Comparison of ENCODE assay signal across 13 cellular contexts in the genomic region with DNA sequence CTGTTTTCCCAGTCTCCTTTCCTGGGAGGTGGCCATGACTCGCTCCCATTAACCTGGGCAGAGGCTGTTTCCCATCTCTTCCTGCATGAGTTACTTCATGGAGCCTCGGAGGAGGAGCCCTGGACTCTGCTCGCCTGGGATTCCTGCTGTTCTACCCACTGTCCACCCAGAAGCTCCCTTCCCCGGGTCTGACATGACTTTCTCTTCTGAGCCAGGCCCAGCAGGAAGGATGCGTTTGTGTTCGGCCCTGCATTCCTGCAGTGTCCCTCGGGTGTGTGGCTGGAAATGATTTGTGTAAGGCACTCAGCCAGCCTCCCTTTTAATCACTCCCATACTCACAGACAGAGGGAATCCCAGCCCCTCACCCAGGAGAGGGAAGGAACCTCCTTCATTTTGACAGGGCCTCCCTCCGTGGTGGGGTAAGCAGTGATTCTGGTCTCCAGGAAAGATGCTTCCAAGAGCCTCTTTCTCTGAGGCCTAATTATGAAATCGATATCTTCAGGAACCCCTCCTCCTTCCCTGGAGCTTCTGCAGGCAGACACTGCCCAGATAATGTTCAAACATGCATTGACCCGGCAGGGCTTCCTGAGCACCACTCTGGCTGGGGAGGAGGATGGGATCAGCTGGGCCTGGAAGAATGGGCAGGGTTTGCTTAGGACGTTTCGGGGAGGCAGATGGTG. TPM values are rescaled to one million over a fixed set of nuclear protein-coding genes. Genes with fewer than 3 reads are reported as not detected.
A peak's percentile ranks its signal among the peaks of the same experiment; 100 is the strongest.
DNase-seq lines count a peak whose midpoint lies in the region; ATAC-seq and TF ChIP-seq lines count a peak whose summit lies in the region.
"Had no signal": no experiment of that assay in that cellular context is flagged by ENCODE, and none has a peak within 500 bp of the region (broad histone marks: within the 10 kb centered on the region; RNA-seq: fewer than 3 reads in every experiment).

No MANE protein-coding gene starts in this region.

- peak overlapping the region; percentile 9 for H2AFZ ChIP-seq in neuron (ENCODE audit: low read depth, low read length)

- no peaks in the 10 kb centered on the region for H3K27me3 Mint-ChIP-seq in activated naive CD8-positive, alpha-beta T cell treated with anti-CD3 and anti-CD28 coated beads for 36 hours

- H3K4me1 Mint-ChIP-seq in activated naive CD8-positive, alpha-beta T cell treated with anti-CD3 and anti-CD28 coated beads for 36 hours = no peaks in the 10 kb centered on the region
- H3K4me1 Mint-ChIP-seq: CD8-positive, alpha-beta memory T cell had no signal

- no peak overlapping the region for H3K4me3 ChIP-seq in RWPE2 (ENCODE audit: severe bottlenecking)
- no peak overlapping the region for H3K4me3 ChIP-seq in neuron (ENCODE audit: low read length)
- H3K4me3 ChIP-seq: esophagus muscularis mucosa, Peyer's patch had no signal

- H3K4me3 Mint-ChIP-seq in activated naive CD8-positive, alpha-beta T cell treated with anti-CD3 and anti-CD28 coated beads for 36 hours = no peak overlapping the region
- H3K4me3 Mint-ChIP-seq: CD8-positive, alpha-beta memory T cell had no signal

- H3K36me3 ChIP-seq in RWPE2 (ENCODE audit: low read depth) = no peaks in the 10 kb centered on the region
- H3K36me3 ChIP-seq in neuron (ENCODE audit: insufficient read depth, low read length) = no peaks in the 10 kb centered on the region
- H3K36me3 ChIP-seq: esophagus muscularis mucosa, Peyer's patch had no signal

- no peak for TF ChIP-seq CTCF in RWPE2 (IDR thresholded peaks at IDR 0.05; ENCODE audit: poor library complexity, severe bottlenecking)

- no peaks in the 10 kb centered on the region for H3K36me3 Mint-ChIP-seq in activated naive CD8-positive, alpha-beta T cell treated with anti-CD3 and anti-CD28 coated beads for 36 hours
- H3K36me3 Mint-ChIP-seq: CD8-positive, alpha-beta memory T cell had no signal

- peak; percentile 85 for DNase-seq in GM03348 (ENCODE audit: low spot score)
- no peak for DNase-seq in RWPE2 (ENCODE audit: low spot score)
- DNase-seq in fibroblast of the conjunctiva (ENCODE audit: low read depth) = peak; percentile 49
- DNase-seq in stimulated activated CD4-positive, alpha-beta T cell treated with anti-CD3 and anti-CD28 coated beads, Interleukin-2, amount 100 ng/mL, for 48 hours = no peak
- no peak for DNase-seq in NCI-H446 treated with DMSO at 0.1 percent for 48 hours (lab: John Stamatoyannopoulos, UW)
- no peak for DNase-seq in activated naive CD8-positive, alpha-beta T cell treated with anti-CD3 and anti-CD28 coated beads for 36 hours
- DNase-seq in amniotic stem cell (lab: John Stamatoyannopoulos, UW) = no peak
- DNase-seq: activated CD4-positive, alpha-beta T cell treated with anti-CD3 and anti-CD28 coated beads, Interleukin-2, amount 50 U/mL, for 48 hours; CD8-positive, alpha-beta memory T cell; midbrain had no signal

- no peaks in the 10 kb centered on the region for H3K27me3 ChIP-seq in RWPE2 (ENCODE audit: insufficient read depth, poor library complexity, severe bottlenecking)
- no peaks in the 10 kb centered on the region for H3K27me3 ChIP-seq in neuron (ENCODE audit: insufficient read depth, low read length)
- H3K27me3 ChIP-seq: esophagus muscularis mucosa, Peyer's patch had no signal

- H3K9me3 Mint-ChIP-seq in activated naive CD8-positive, alpha-beta T cell treated with anti-CD3 and anti-CD28 coated beads for 36 hours = no peaks in the 10 kb centered on the region
- H3K9me3 Mint-ChIP-seq: CD8-positive, alpha-beta memory T cell had no signal

- H3K4me1 ChIP-seq in RWPE2 (ENCODE audit: insufficient read depth, poor library complexity, severe bottlenecking) (peaks cover 6% of the 10 kb centered on the region), neuron (ENCODE audit: insufficient read depth, low read length) (peaks cover 11% of the 10 kb centered on the region)

- H3K27ac ChIP-seq in RWPE2 (ENCODE audit: poor library complexity, severe bottlenecking) = no peak overlapping the region
- H3K27ac ChIP-seq: esophagus muscularis mucosa, Peyer's patch had no signal

- no peak overlapping the region for H3K27ac Mint-ChIP-seq in activated naive CD8-positive, alpha-beta T cell treated with anti-CD3 and anti-CD28 coated beads for 36 hours
- H3K27ac Mint-ChIP-seq: CD8-positive, alpha-beta memory T cell had no signal

- no peaks in the 10 kb centered on the region for H3K9me3 ChIP-seq in RWPE2 (ENCODE audit: severe bottlenecking)
- H3K9me3 ChIP-seq in neuron (ENCODE audit: low read length) = no peaks in the 10 kb centered on the region
- H3K9me3 ChIP-seq: esophagus muscularis mucosa, Peyer's patch had no signal

- ATAC-seq in RWPE2 (ENCODE audit: low read depth) = peak; percentile 74

RNA-seq across cellular contexts. Expression of a gene that starts 41.6 kb away (rescaled TPM):
- total RNA-seq in activated naive CD8-positive, alpha-beta T cell treated with anti-CD3 and anti-CD28 coated beads for 36 hours = 10 to 100 TPM; 47.9 to 49.1 TPM

Comparison
In these comparisons a context has a peak if more than half of its experiments do, and no peak if none do; other contexts are left out.
1. DNase-seq: peak in GM03348 (single experiment) and fibroblast of the conjunctiva (single experiment); none in RWPE2 (single experiment), stimulated activated CD4-positive, alpha-beta T cell treated with anti-CD3 and anti-CD28 coated beads, Interleukin-2, amount 100 ng/mL, for 48 hours (0 of 2), NCI-H446 treated with DMSO at 0.1 percent for 48 hours (single experiment), activated naive CD8-positive, alpha-beta T cell treated with anti-CD3 and anti-CD28 coated beads for 36 hours (single experiment) and amniotic stem cell (single experiment).